Comparison of ENCODE assay signal across 15 cellular contexts in the genomic region with DNA sequence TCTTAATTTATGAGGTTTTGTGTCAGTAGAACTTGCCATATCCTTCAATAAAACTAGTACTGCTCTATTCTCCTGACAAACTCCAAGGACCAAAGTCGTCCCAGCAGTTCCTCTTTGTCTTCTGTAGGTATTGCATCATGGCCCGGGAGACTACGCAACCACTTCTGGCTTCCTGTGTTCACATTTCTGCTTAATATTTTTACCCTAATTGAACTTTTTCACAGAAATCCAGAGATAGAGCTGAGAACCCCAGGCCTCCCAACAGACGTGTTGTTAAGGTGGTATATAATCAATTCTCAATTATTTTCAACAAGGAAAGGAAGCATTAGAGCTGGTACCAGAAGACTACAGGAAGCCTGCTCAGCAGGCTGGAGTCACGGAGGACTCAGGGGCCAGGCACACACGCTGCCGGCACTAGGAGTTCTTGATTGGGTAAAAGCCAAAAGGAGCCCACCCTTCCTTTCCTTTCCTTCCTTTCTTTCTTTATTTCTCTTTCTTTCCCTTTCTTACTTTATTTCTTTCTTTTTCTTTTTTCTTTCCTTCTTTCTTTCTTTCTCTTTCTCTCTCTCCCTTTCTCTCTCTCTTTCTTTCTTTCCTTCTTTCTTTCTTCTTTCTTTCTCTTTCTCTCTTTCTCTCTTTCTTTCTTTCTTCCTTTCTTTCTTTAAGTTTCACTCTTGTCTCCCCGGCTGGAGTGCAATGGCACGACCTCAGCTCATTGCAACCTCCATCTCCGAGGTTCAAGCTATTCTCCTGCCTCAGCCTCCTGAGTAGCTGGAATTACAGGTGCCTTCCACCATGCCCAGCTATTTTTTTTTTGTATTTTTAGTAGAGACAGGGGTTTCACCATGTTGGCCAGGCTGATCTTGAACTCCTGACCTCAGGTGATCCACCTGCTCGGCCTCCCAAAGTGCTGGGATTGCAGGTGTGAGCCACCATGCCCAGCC.
DNase-seq lines count a peak whose midpoint lies in the region; TF ChIP-seq lines count a peak whose summit lies in the region.
"Had no signal": no experiment of that assay in that cellular context is flagged by ENCODE, and none has a peak within 500 bp of the region (broad histone marks: within the 10 kb centered on the region; RNA-seq: fewer than 3 reads in every experiment).

No MANE protein-coding gene starts in this region.

- H3K4me1 ChIP-seq in BLaER1 treated with 17β-estradiol and CSF1 and Interleukin-3, amounts not matched to agents 10 nM and 100 nM, result peaks cover 6 to 42% (median 33%) of the 10 kb centered on the region in 10 experiments; a peak in 18 of 20 replicates
- H3K4me1 ChIP-seq: uterus had no signal

- peak overlapping the region; percentile 25 to 87 (median 69) for H3K4me2 ChIP-seq in BLaER1 treated with 17β-estradiol and CSF1 and Interleukin-3, amounts not matched to agents 10 nM and 100 nM

- H3K36me3 ChIP-seq in BLaER1 treated with 17β-estradiol and CSF1 and Interleukin-3, amounts not matched to agents 10 nM and 100 nM, result no peaks in the 10 kb centered on the region; a peak in 1 of 22 replicates
- H3K36me3 ChIP-seq: uterus had no signal

- no peaks in the 10 kb centered on the region for H4K20me1 ChIP-seq in BLaER1 treated with 17β-estradiol and CSF1 and Interleukin-3, amounts not matched to agents 10 nM and 100 nM

- TF ChIP-seq CTCF in epithelial cell of esophagus (IDR thresholded peaks at IDR 0.05; ENCODE audit: insufficient read depth, low read depth, low read length, missing control alignments), result no peak

- peaks cover 0 to 24% (median 0%) of the 10 kb centered on the region in 11 experiments; a peak in 6 of 22 replicates for H3K9me3 ChIP-seq in BLaER1 treated with 17β-estradiol and CSF1 and Interleukin-3, amounts not matched to agents 10 nM and 100 nM (replicated peaks in 1 of 11)
- H3K9me3 ChIP-seq: uterus had no signal

- peak overlapping the region; percentile 36 to 93 (median 81); a peak in 21 of 22 replicates for H3K27ac ChIP-seq in BLaER1 treated with 17β-estradiol and CSF1 and Interleukin-3, amounts not matched to agents 10 nM and 100 nM
- H3K27ac ChIP-seq: uterus had no signal

- no peaks in the 10 kb centered on the region for H3K27me3 ChIP-seq in BLaER1 treated with 17β-estradiol and CSF1 and Interleukin-3, amounts not matched to agents 10 nM and 100 nM
- H3K27me3 ChIP-seq: uterus had no signal

- DNase-seq in NOMO-1 (lab: John Stamatoyannopoulos, UW; ENCODE audit: unreplicated experiment in 2 of 2) (peak; percentile 71 to 94), epithelial cell of esophagus (ENCODE audit: low read depth) (peak; percentile 23), mucosa of gallbladder (ENCODE audit: low spot score) (peak; percentile 32), glomerular visceral epithelial cell (ENCODE audit: extremely low spot score) (no peak), hippocampal formation (lab: John Stamatoyannopoulos, UW) (no peak), NCI-H2107 (lab: John Stamatoyannopoulos, UW) (no peak)
- no peak for DNase-seq in activated naive CD4-positive, alpha-beta T cell treated with anti-CD3 and anti-CD28 coated beads, Interleukin-2, amount 50 U/mL, for 16 hours
- DNase-seq: activated B cell treated with CpG ODN at 0.5 μM for 24 hours; effector CD4-positive, alpha-beta T cell; H9; NCI-H1417; NCI-H526; SHP77; uterus had no signal

- H3K4me3 ChIP-seq in BLaER1 treated with 17β-estradiol and CSF1 and Interleukin-3, amounts not matched to agents 10 nM and 100 nM, result peak overlapping the region in 5 of 10 experiments; percentile 5 to 36 (median 8); a peak in 4 of 20 replicates
- no peak overlapping the region for H3K4me3 ChIP-seq in epithelial cell of esophagus (ENCODE audit: low read length)
- H3K4me3 ChIP-seq: uterus had no signal

- peak overlapping the region in 8 of 11 experiments; percentile 44 to 74 (median 63); a peak in 14 of 22 replicates for H3K9ac ChIP-seq in BLaER1 treated with 17β-estradiol and CSF1 and Interleukin-3, amounts not matched to agents 10 nM and 100 nM

Comparison
In these comparisons a context has a peak if more than half of its experiments do, and no peak if none do; other contexts are left out.
1. DNase-seq: peak in NOMO-1 (2 of 2), epithelial cell of esophagus (single experiment) and mucosa of gallbladder (single experiment); none in glomerular visceral epithelial cell (single experiment), hippocampal formation (0 of 2), activated naive CD4-positive, alpha-beta T cell treated with anti-CD3 and anti-CD28 coated beads, Interleukin-2, amount 50 U/mL, for 16 hours (single experiment) and NCI-H2107 (single experiment).